ENCODE assay signal across 8 cellular contexts in the genomic region with DNA sequence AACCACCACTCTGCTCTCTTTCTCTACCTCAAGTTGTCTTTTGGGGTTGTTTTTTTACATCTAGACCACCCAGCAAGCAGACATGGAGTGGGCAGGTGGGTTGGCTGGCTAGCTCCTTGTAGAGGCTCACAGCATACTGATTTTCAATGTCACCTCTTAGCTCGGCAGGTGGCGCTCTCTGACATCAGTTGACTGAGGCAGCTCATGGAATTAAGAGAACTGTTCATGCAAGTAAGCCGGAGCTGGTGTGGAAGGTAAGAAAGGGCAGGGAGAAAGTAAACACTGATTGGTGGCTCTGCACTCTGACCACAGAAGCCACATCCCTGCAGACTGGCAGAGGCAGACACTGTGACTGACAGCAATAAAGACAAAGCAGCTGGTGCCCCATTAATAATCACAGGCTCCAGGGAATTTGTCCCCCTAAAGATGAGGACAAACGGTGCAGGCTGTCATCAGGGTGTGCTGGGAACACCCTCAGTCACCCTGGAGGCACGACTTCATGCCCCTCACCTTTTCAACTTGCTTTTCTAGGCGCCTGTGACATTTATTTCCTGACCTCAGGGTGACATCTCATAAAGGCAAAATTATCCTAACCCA.
DNase-seq lines count a peak whose midpoint lies in the region; ATAC-seq and TF ChIP-seq lines count a peak whose summit lies in the region.

No MANE protein-coding gene starts in this region.

- H3K9ac ChIP-seq in GM23248 (no peak overlapping the region), endodermal cell (ENCODE audit: extremely low read depth, low read length, poor library complexity, severe bottlenecking) (no peak overlapping the region)

- CTCF ChIA-PET in RWPE1 (lab: Yijun Ruan, JAX) = interaction anchor here (0.6 to 1.7 kb wide), 6 partner anchors 9 to 240 kb away, joined by 3 to 6 read pairs (median 3); no protein-coding TSS in a partner anchor

- H3K4me2 ChIP-seq in GM23248 (ENCODE audit: unreplicated experiment) = no peak overlapping the region

- ATAC-seq in GM19455 (IDR thresholded peaks at IDR 0.05; ENCODE audit: unreplicated experiment) = no peak

- H3K79me2 ChIP-seq in GM23248 (ENCODE audit: insufficient read depth) = no peaks in the 10 kb centered on the region

- no peaks in the 10 kb centered on the region for H3K4me1 Mint-ChIP-seq in endodermal cell

- H3K36me3 Mint-ChIP-seq in endodermal cell (ENCODE audit: low read depth) = no peaks in the 10 kb centered on the region

- H3K27me3 ChIP-seq in GM23248 (replicated peaks; ENCODE audit: insufficient read depth) (peaks cover 37% of the 10 kb centered on the region), endodermal cell (ENCODE audit: control insufficient read depth, insufficient read depth, low read length, poor library complexity, severe bottlenecking) (peaks cover 55% of the 10 kb centered on the region)

- H3K9me3 ChIP-seq in GM23248 (ENCODE audit: low read depth) (no peaks in the 10 kb centered on the region), endodermal cell (ENCODE audit: control insufficient read depth, low read length) (no peaks in the 10 kb centered on the region)

- no peak overlapping the region for H3K4me3 Mint-ChIP-seq in endodermal cell

- DNase-seq in EL (peak; percentile 41), GM23248 (peak; percentile 63), NB4 (ENCODE audit: low read depth) (peak; percentile 68), RWPE1 (ENCODE audit: low spot score) (peak; percentile 24), endodermal cell (peak; percentile 96), mucosa of gallbladder (ENCODE audit: low spot score) (peak; percentile 66), cortex of kidney (lab: John Stamatoyannopoulos, UW) (no peak)

- no peaks in the 10 kb centered on the region for H3K9me2 ChIP-seq in GM23248 (ENCODE audit: insufficient read depth)

- H3K27me3 Mint-ChIP-seq in endodermal cell (ENCODE audit: insufficient read depth) = peaks cover 44% of the 10 kb centered on the region

- TF ChIP-seq CTCF in NB4 (IDR thresholded peaks at IDR 0.05; ENCODE audit: low read depth, low read length) (peak; percentile 65), RWPE1 (conservative IDR thresholded peaks at IDR 0.05; ENCODE audit: low read depth) (peak; percentile 28), endodermal cell (conservative IDR thresholded peaks at IDR 0.05) (peak; percentile 85)

- H3K27ac Mint-ChIP-seq in endodermal cell = no peak overlapping the region

- WGBS in GM23248 (ENCODE audit: low coverage in 1 of 2, low lambda C conversion rate in 2 of 2, missing lambda C conversion rate in 2 of 2), 2 experiments = 8 to 11% methylated on average over 6 of the region's 6 CpGs
- WGBS in endodermal cell (ENCODE audit: insufficient coverage in 1 of 2, insufficient read length in 1 of 2), 2 experiments = 21 to 40% methylated on average over 5 to 6 of the region's 6 CpGs

- H3K36me3 ChIP-seq in GM23248 (ENCODE audit: low read depth) (no peaks in the 10 kb centered on the region), endodermal cell (ENCODE audit: control insufficient read depth, insufficient read depth, low read length) (no peaks in the 10 kb centered on the region)

- no peaks in the 10 kb centered on the region for H3F3A ChIP-seq in GM23248 (ENCODE audit: insufficient read depth)

- in situ Hi-C loops in GM23248 (cut with MboI) = no loop called here

- H3K27ac ChIP-seq in GM23248 = no peak overlapping the region
- H3K27ac ChIP-seq in RWPE1 = no peak overlapping the region
- H3K27ac ChIP-seq in endodermal cell (ENCODE audit: low read depth, low read length) = no peak overlapping the region

- H2AFZ ChIP-seq in GM23248 = no peak overlapping the region

- POLR2A ChIA-PET in RWPE1 (lab: Yijun Ruan, JAX; ENCODE audit: low non-redundant PET) = no interaction called here

- no peaks in the 10 kb centered on the region for H4K20me1 ChIP-seq in GM23248 (ENCODE audit: insufficient read depth)

- no peak overlapping the region for H3K4me3 ChIP-seq in GM23248
- no peak overlapping the region for H3K4me3 ChIP-seq in NB4 (ENCODE audit: low read depth, low read length)
- H3K4me3 ChIP-seq in endodermal cell (ENCODE audit: low read length) = no peak overlapping the region

- no peak for TF ChIP-seq POLR2A in NB4 (IDR thresholded peaks at IDR 0.05; ENCODE audit: extremely low read depth, insufficient read length)

- H3K4me1 ChIP-seq in GM23248 (ENCODE audit: insufficient read depth) (no peaks in the 10 kb centered on the region), endodermal cell (ENCODE audit: control insufficient read depth, insufficient read depth, low read length) (no peaks in the 10 kb centered on the region)

- no peaks in the 10 kb centered on the region for H3K9me3 Mint-ChIP-seq in endodermal cell

Comparison
In these comparisons a context has a peak if more than half of its experiments do, and no peak if none do; other contexts are left out.
1. CTCF ChIP-seq: peak in every context shown above with its lines; median percentile 85 in endodermal cell; 65 in NB4; 28 in RWPE1.